In genomic region chr1:104056786-104057185, GRCh38 we compare ENCODE assay signal across 14 cellular contexts.
DNase-seq lines count a peak whose midpoint lies in the region; ATAC-seq and TF ChIP-seq lines count a peak whose summit lies in the region.
"Had no signal": no experiment of that assay in that cellular context is flagged by ENCODE, and none has a peak within 500 bp of the region (broad histone marks: within the 10 kb centered on the region; RNA-seq: fewer than 3 reads in every experiment).

No MANE protein-coding gene starts in this region.

- POLR2A ChIA-PET in CD4-positive, alpha-beta T cell (lab: Charles Lee): no interaction called here

- H3K9me3 Mint-ChIP-seq in immature natural killer cell: peaks cover 4 to 29% (median 7%) of the 10 kb centered on the region in 6 donors
- H3K9me3 Mint-ChIP-seq in CD4-positive, alpha-beta T cell: peaks cover 11% of the 10 kb centered on the region

- peaks cover 0 to 8% (median under 1%) of the 10 kb centered on the region in 3 donors for H3K36me3 Mint-ChIP-seq in immature natural killer cell
- H3K36me3 Mint-ChIP-seq in CD4-positive, alpha-beta T cell (ENCODE audit: low read depth): no peaks in the 10 kb centered on the region

- H3K4me3 Mint-ChIP-seq in immature natural killer cell: peak overlapping the region in 3 of 5 donors; percentile 30 to 52 (median 49)
- H3K4me3 Mint-ChIP-seq in CD4-positive, alpha-beta T cell: no peak overlapping the region

- no peaks in the 10 kb centered on the region for H3K9me3 ChIP-seq in SJCRH30 (replicated peaks)
- no peaks in the 10 kb centered on the region for H3K9me3 ChIP-seq in CD4-positive, alpha-beta T cell (ENCODE audit: control insufficient read depth, low read length)
- H3K9me3 ChIP-seq: SJSA1 had no signal

- intact Hi-C loops in CD4-positive, alpha-beta T cell (cut with DNase I, micrococcal nuclease): no loop called here

- peak overlapping the region; percentile 42 for H3K27ac ChIP-seq in C4-2B
- peak overlapping the region; percentile 61 for H3K27ac ChIP-seq in SJCRH30
- no peak overlapping the region for H3K27ac ChIP-seq in CD4-positive, alpha-beta T cell (ENCODE audit: low read depth, low read length)
- H3K27ac ChIP-seq: KMS-11, SJSA1 had no signal

- H3K4me1 ChIP-seq in SJCRH30: peaks cover 4% of the 10 kb centered on the region; the same call in 1 of the 2 replicates

- CTCF ChIA-PET in CD4-positive, alpha-beta T cell (lab: Charles Lee): no interaction called here

- ATAC-seq in HG03432 (IDR thresholded peaks at IDR 0.05; ENCODE audit: unreplicated experiment): peak; percentile 12
- no peak for ATAC-seq in CD4-positive, alpha-beta T cell (ENCODE audit: poor library complexity)
- ATAC-seq in GM21786 (IDR thresholded peaks at IDR 0.05; ENCODE audit: unreplicated experiment): no peak
- no peak for ATAC-seq in GM19455 (IDR thresholded peaks at IDR 0.05; ENCODE audit: unreplicated experiment)

- H3K27ac Mint-ChIP-seq in immature natural killer cell: peak overlapping the region in 5 of 6 donors; percentile 75 to 92 (median 90)
- H3K27ac Mint-ChIP-seq in CD4-positive, alpha-beta T cell: no peak overlapping the region

- H3K27me3 ChIP-seq in SJCRH30: no peaks in the 10 kb centered on the region
- no peaks in the 10 kb centered on the region for H3K27me3 ChIP-seq in CD4-positive, alpha-beta T cell (ENCODE audit: control insufficient read depth, insufficient read depth, low read length)
- H3K27me3 ChIP-seq: SJSA1 had no signal

- H3K36me3 ChIP-seq in SJCRH30: no peaks in the 10 kb centered on the region
- H3K36me3 ChIP-seq: SJSA1 had no signal

- no peak for TF ChIP-seq CTCF in C4-2B (conservative IDR thresholded peaks at IDR 0.05)
- TF ChIP-seq CTCF in CD4-positive, alpha-beta T cell (IDR thresholded peaks at IDR 0.05): no peak

- peaks cover 3 to 7% (median 4%) of the 10 kb centered on the region in 3 donors for H3K27me3 Mint-ChIP-seq in immature natural killer cell (ENCODE audit: low read depth in 3 of 3)
- no peaks in the 10 kb centered on the region for H3K27me3 Mint-ChIP-seq in CD4-positive, alpha-beta T cell

- DNase-seq in SJCRH30 (peak; percentile 54 to 55), immature natural killer cell (no peak)
- no peak for DNase-seq in CD4-positive, alpha-beta T cell
- no peak for DNase-seq in activated CD8-positive, alpha-beta memory T cell treated with anti-CD3 and anti-CD28 coated beads, Interleukin-2, amount 50 U/mL, for 48 hours
- DNase-seq: C1 segment of cervical spinal cord, DMS 273 treated with DMSO at 0.1 percent for 48 hours, NCI-H1092, NCI-H187 had no signal

- H3K4me1 Mint-ChIP-seq in immature natural killer cell: peaks cover 27 to 37% of the 10 kb centered on the region in 2 donors
- no peaks in the 10 kb centered on the region for H3K4me1 Mint-ChIP-seq in CD4-positive, alpha-beta T cell (ENCODE audit: low read depth)

- H3K4me3 ChIP-seq in SJCRH30: peak overlapping the region; percentile 45
- H3K4me3 ChIP-seq: SJSA1 had no signal

Comparison
In these comparisons a context has a peak if more than half of its experiments do, and no peak if none do; other contexts are left out.
1. DNase-seq: peak in SJCRH30 (2 of 2); none in immature natural killer cell (0 of 3), CD4-positive, alpha-beta T cell (0 of 10) and activated CD8-positive, alpha-beta memory T cell treated with anti-CD3 and anti-CD28 coated beads, Interleukin-2, amount 50 U/mL, for 48 hours (single experiment).